ENCODE assay signal across 1 cellular context in the genomic region with DNA sequence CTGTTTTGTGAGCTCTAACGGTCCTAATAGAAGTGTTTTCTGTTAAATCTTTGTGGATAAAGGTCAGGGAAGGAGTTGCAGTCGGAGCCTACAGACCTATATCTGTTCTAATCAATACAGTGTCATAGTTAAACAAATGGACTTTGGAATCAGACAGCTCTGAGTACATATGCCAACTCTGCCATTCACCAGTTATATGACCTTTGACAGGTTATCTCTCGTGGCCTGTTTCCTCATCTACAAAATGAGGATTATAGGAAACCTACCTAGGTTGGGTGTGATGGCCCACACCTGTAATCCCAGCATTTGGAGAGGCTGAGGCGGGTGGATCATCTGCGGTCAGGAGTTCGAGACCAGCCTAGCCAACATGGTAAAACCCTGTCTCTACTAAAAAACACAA.
A peak's percentile ranks its signal among the peaks of the same experiment; 100 is the strongest.
TF ChIP-seq lines count a peak whose summit lies in the region.

No MANE protein-coding gene starts in this region.

TF ChIP-seq in HepG2, 621 proteins besides CTCF, POLR2A, EP300 and RAD21 (continued from another document and continues in another):
- TF ChIP-seq ZNF264 (CRISPR knock-in tag; IDR thresholded peaks at IDR 0.05) (no peak), HOXD1 (CRISPR knock-in tag; IDR thresholded peaks at IDR 0.05) (no peak), NR2F2 (IDR thresholded peaks at IDR 0.05; ENCODE audit: borderline replicate concordance, low read depth) (peak; percentile 76), FOXK1 (CRISPR knock-in tag; IDR thresholded peaks at IDR 0.05; ENCODE audit: borderline replicate concordance, low read depth) (no peak), HHEX (CRISPR knock-in tag; IDR thresholded peaks at IDR 0.05) (0 out of 2 replicates have a peak, but pooled peaks have one; percentile 14), NCOR1 (IDR thresholded peaks at IDR 0.05; ENCODE audit: borderline replicate concordance, low read length) (peak; percentile 74; the same call in 1 of the 2 replicates), HOXA7 (CRISPR knock-in tag; IDR thresholded peaks at IDR 0.05) (no peak), HDAC2 (CRISPR knock-in tag; IDR thresholded peaks at IDR 0.05) (0 out of 2 replicates have a peak, but pooled peaks have one; percentile 30), ZEB1 (IDR thresholded peaks at IDR 0.05; ENCODE audit: insufficient replicate concordance, low read depth) (peak; percentile 58), HOXA3 (CRISPR knock-in tag; IDR thresholded peaks at IDR 0.05) (0 out of 2 replicates have a peak, but pooled peaks have one; percentile 12), GTF3A (CRISPR knock-in tag; conservative IDR thresholded peaks at IDR 0.05) (no peak), MBD4 (IDR thresholded peaks at IDR 0.05; ENCODE audit: borderline replicate concordance, low read length) (no peak), ZNF652 (CRISPR knock-in tag; IDR thresholded peaks at IDR 0.05; ENCODE audit: borderline replicate concordance, low read depth) (no peak), TRIM24 (CRISPR knock-in tag; IDR thresholded peaks at IDR 0.05) (no peak), SMAD1 (CRISPR knock-in tag; IDR thresholded peaks at IDR 0.05; ENCODE audit: borderline replicate concordance, low read depth) (no peak), NR2F6 (IDR thresholded peaks at IDR 0.05) (peak; percentile 77), NR2F6 (CRISPR knock-in tag; IDR thresholded peaks at IDR 0.05) (peak; percentile 74), ASH2L (IDR thresholded peaks at IDR 0.05; ENCODE audit: insufficient read length, low read depth, low read length) (peak; percentile 39), DNMT1 (CRISPR knock-in tag; IDR thresholded peaks at IDR 0.05) (no peak), FOSL2 (CRISPR knock-in tag; IDR thresholded peaks at IDR 0.05) (0 out of 2 replicates have a peak, but pooled peaks have one; percentile 12), HNF4A (CRISPR knock-in tag; IDR thresholded peaks at IDR 0.05) (peak; percentile 91), ZBTB3 (CRISPR knock-in tag; IDR thresholded peaks at IDR 0.05; ENCODE audit: borderline replicate concordance, low read depth) (no peak), ZNF230 (CRISPR knock-in tag; IDR thresholded peaks at IDR 0.05) (no peak), IKZF4 (CRISPR knock-in tag; IDR thresholded peaks at IDR 0.05; ENCODE audit: borderline replicate concordance, low read depth, not compliant biosample characterization) (no peak), CENPT (CRISPR knock-in tag; IDR thresholded peaks at IDR 0.05; ENCODE audit: low read depth) (no peak), KDM3A (CRISPR knock-in tag; IDR thresholded peaks at IDR 0.05; ENCODE audit: low read depth) (no peak), TEAD3 (CRISPR knock-in tag; optimal IDR thresholded peaks at IDR 0.05; ENCODE audit: borderline replicate concordance) (no peak), NFIC (IDR thresholded peaks at IDR 0.05; ENCODE audit: low read length) (peak; percentile 18; the same call in 1 of the 2 replicates), SOX5 (CRISPR knock-in tag; IDR thresholded peaks at IDR 0.05; ENCODE audit: borderline replicate concordance) (peak; percentile 45; the same call in 1 of the 2 replicates), MAFG (CRISPR knock-in tag; IDR thresholded peaks at IDR 0.05) (no peak), SOX13 (IDR thresholded peaks at IDR 0.05) (no peak), SOX13 (CRISPR knock-in tag; conservative IDR thresholded peaks at IDR 0.05 in 1 of 2, IDR thresholded peaks at IDR 0.05 in 1 of 2) (0 out of 4 replicates have a peak, but pooled peaks of 1 of the 2 experiments have one; percentile 28), PHF5A (CRISPR knock-in tag; IDR thresholded peaks at IDR 0.05; ENCODE audit: low read depth, unreplicated experiment) (no peak), ADNP (CRISPR knock-in tag; IDR thresholded peaks at IDR 0.05) (peak; percentile 76), ZNF850 (CRISPR knock-in tag; conservative IDR thresholded peaks at IDR 0.05) (no peak), ZNF746 (CRISPR knock-in tag; IDR thresholded peaks at IDR 0.05) (no peak), KLF12 (CRISPR knock-in tag; IDR thresholded peaks at IDR 0.05; ENCODE audit: borderline replicate concordance) (no peak), HNRNPUL1 (IDR thresholded peaks at IDR 0.05; ENCODE audit: low read depth, low read length) (no peak), ZBTB8A (CRISPR knock-in tag; IDR thresholded peaks at IDR 0.05; ENCODE audit: borderline replicate concordance, low read depth) (no peak), SALL1 (CRISPR knock-in tag; IDR thresholded peaks at IDR 0.05) (peak; percentile 68), NFKB2 (CRISPR knock-in tag; IDR thresholded peaks at IDR 0.05; ENCODE audit: borderline replicate concordance) (no peak), ZNF839 (CRISPR knock-in tag; IDR thresholded peaks at IDR 0.05; ENCODE audit: borderline replicate concordance) (no peak), ZNF441 (CRISPR knock-in tag; IDR thresholded peaks at IDR 0.05; ENCODE audit: borderline replicate concordance) (0 out of 2 replicates have a peak, but pooled peaks have one; percentile 21), ZNF703 (CRISPR knock-in tag; IDR thresholded peaks at IDR 0.05; ENCODE audit: borderline replicate concordance) (no peak), HNRNPK (IDR thresholded peaks at IDR 0.05; ENCODE audit: low read depth, low read length, poor library complexity, severe bottlenecking) (no peak), MEF2D (CRISPR knock-in tag; IDR thresholded peaks at IDR 0.05) (peak; percentile 35; the same call in 1 of the 2 replicates), ZNF747 (CRISPR knock-in tag; IDR thresholded peaks at IDR 0.05; ENCODE audit: borderline replicate concordance) (no peak)
- TF ChIP-seq, protein P1, sequence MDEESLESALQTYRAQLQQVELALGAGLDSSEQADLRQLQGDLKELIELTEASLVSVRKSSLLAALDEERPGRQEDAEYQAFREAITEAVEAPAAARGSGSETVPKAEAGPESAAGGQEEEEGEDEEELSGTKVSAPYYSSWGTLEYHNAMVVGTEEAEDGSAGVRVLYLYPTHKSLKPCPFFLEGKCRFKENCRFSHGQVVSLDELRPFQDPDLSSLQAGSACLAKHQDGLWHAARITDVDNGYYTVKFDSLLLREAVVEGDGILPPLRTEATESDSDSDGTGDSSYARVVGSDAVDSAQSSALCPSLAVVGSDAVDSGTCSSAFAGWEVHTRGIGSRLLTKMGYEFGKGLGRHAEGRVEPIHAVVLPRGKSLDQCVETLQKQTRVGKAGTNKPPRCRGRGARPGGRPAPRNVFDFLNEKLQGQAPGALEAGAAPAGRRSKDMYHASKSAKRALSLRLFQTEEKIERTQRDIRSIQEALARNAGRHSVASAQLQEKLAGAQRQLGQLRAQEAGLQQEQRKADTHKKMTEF (CRISPR knock-in tag; IDR thresholded peaks at IDR 0.05), result 0 out of 2 replicates have a peak, but pooled peaks have one; percentile 32
- TF ChIP-seq, protein P2, sequence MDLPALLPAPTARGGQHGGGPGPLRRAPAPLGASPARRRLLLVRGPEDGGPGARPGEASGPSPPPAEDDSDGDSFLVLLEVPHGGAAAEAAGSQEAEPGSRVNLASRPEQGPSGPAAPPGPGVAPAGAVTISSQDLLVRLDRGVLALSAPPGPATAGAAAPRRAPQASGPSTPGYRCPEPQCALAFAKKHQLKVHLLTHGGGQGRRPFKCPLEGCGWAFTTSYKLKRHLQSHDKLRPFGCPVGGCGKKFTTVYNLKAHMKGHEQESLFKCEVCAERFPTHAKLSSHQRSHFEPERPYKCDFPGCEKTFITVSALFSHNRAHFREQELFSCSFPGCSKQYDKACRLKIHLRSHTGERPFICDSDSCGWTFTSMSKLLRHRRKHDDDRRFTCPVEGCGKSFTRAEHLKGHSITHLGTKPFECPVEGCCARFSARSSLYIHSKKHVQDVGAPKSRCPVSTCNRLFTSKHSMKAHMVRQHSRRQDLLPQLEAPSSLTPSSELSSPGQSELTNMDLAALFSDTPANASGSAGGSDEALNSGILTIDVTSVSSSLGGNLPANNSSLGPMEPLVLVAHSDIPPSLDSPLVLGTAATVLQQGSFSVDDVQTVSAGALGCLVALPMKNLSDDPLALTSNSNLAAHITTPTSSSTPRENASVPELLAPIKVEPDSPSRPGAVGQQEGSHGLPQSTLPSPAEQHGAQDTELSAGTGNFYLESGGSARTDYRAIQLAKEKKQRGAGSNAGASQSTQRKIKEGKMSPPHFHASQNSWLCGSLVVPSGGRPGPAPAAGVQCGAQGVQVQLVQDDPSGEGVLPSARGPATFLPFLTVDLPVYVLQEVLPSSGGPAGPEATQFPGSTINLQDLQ (CRISPR knock-in tag; IDR thresholded peaks at IDR 0.05), result no peak
- TF ChIP-seq, protein P3, sequence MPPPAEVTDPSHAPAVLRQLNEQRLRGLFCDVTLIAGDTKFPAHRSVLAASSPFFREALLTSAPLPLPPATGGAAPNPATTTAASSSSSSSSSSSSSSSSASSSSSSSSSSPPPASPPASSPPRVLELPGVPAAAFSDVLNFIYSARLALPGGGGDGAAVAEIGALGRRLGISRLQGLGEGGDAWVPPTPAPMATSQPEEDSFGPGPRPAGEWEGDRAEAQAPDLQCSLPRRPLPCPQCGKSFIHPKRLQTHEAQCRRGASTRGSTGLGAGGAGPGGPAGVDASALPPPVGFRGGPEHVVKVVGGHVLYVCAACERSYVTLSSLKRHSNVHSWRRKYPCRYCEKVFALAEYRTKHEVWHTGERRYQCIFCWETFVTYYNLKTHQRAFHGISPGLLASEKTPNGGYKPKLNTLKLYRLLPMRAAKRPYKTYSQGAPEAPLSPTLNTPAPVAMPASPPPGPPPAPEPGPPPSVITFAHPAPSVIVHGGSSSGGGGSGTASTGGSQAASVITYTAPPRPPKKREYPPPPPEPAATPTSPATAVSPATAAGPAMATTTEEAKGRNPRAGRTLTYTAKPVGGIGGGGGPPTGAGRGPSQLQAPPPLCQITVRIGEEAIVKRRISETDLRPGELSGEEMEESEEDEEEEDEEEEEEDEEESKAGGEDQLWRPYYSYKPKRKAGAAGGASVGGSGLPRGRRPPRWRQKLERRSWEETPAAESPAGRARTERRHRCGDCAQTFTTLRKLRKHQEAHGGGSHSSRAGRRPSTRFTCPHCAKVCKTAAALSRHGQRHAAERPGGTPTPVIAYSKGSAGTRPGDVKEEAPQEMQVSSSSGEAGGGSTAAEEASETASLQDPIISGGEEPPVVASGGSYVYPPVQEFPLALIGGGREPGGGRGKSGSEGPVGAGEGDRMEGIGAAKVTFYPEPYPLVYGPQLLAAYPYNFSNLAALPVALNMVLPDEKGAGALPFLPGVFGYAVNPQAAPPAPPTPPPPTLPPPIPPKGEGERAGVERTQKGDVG (CRISPR knock-in tag; IDR thresholded peaks at IDR 0.05; ENCODE audit: borderline replicate concordance), result no peak
- TF ChIP-seq, protein P4, sequence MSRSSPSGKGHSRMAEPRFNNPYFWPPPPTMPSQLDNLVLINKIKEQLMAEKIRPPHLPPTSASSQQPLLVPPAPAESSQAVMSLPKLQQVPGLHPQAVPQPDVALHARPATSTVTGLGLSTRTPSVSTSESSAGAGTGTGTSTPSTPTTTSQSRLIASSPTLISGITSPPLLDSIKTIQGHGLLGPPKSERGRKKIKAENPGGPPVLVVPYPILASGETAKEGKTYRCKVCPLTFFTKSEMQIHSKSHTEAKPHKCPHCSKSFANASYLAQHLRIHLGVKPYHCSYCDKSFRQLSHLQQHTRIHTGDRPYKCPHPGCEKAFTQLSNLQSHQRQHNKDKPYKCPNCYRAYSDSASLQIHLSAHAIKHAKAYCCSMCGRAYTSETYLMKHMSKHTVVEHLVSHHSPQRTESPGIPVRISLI (CRISPR knock-in tag; IDR thresholded peaks at IDR 0.05; ENCODE audit: borderline replicate concordance), result no peak
- TF ChIP-seq, protein P5, sequence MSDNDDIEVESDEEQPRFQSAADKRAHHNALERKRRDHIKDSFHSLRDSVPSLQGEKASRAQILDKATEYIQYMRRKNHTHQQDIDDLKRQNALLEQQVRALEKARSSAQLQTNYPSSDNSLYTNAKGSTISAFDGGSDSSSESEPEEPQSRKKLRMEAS (IDR thresholded peaks at IDR 0.05), result 0 out of 2 replicates have a peak, but pooled peaks have one; percentile 15
- TF ChIP-seq, protein P6, sequence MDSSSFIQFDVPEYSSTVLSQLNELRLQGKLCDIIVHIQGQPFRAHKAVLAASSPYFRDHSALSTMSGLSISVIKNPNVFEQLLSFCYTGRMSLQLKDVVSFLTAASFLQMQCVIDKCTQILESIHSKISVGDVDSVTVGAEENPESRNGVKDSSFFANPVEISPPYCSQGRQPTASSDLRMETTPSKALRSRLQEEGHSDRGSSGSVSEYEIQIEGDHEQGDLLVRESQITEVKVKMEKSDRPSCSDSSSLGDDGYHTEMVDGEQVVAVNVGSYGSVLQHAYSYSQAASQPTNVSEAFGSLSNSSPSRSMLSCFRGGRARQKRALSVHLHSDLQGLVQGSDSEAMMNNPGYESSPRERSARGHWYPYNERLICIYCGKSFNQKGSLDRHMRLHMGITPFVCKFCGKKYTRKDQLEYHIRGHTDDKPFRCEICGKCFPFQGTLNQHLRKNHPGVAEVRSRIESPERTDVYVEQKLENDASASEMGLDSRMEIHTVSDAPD (CRISPR knock-in tag; IDR thresholded peaks at IDR 0.05), result peak; percentile 38; the same call in 1 of the 2 replicates
- TF ChIP-seq, protein P7, sequence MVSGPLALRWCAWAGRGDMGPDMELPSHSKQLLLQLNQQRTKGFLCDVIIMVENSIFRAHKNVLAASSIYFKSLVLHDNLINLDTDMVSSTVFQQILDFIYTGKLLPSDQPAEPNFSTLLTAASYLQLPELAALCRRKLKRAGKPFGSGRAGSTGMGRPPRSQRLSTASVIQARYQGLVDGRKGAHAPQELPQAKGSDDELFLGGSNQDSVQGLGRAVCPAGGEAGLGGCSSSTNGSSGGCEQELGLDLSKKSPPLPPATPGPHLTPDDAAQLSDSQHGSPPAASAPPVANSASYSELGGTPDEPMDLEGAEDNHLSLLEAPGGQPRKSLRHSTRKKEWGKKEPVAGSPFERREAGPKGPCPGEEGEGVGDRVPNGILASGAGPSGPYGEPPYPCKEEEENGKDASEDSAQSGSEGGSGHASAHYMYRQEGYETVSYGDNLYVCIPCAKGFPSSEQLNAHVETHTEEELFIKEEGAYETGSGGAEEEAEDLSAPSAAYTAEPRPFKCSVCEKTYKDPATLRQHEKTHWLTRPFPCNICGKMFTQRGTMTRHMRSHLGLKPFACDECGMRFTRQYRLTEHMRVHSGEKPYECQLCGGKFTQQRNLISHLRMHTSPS (CRISPR knock-in tag; IDR thresholded peaks at IDR 0.05; ENCODE audit: low read depth), result peak; percentile 19; the same call in 1 of the 2 replicates
- TF ChIP-seq, protein P8, sequence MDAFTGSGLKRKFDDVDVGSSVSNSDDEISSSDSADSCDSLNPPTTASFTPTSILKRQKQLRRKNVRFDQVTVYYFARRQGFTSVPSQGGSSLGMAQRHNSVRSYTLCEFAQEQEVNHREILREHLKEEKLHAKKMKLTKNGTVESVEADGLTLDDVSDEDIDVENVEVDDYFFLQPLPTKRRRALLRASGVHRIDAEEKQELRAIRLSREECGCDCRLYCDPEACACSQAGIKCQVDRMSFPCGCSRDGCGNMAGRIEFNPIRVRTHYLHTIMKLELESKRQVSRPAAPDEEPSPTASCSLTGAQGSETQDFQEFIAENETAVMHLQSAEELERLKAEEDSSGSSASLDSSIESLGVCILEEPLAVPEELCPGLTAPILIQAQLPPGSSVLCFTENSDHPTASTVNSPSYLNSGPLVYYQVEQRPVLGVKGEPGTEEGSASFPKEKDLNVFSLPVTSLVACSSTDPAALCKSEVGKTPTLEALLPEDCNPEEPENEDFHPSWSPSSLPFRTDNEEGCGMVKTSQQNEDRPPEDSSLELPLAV (CRISPR knock-in tag; conservative IDR thresholded peaks at IDR 0.05; ENCODE audit: low read depth), result no peak
